ENCODE assay signal across 1 cellular context in the genomic region with DNA sequence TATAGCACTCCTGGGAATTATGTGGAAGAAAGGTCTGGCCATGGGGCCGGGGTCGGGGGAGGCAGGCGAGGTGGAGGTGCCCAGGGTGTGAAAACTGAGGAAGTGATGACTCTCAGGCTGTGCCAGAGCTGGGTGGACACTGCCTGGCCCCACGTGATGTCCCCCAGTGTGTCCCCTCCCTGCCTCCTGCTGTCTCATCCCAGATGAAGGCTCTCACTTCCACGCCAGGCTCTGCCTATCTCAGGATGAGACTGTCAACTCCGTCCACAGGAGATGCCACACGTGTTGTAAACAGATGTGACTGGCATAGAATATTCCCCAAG.
TF ChIP-seq lines count a peak whose summit lies in the region.

No MANE protein-coding gene starts in this region.

TF ChIP-seq in H1, 55 proteins besides CTCF, POLR2A, EP300 and RAD21:
- TF ChIP-seq SRF (IDR thresholded peaks at IDR 0.05; ENCODE audit: low read depth, low read length) (no peak), ZNF274 (IDR thresholded peaks at IDR 0.05; ENCODE audit: borderline replicate concordance, extremely low read depth, low read length) (no peak), POLR2AphosphoS5 (IDR thresholded peaks at IDR 0.05; ENCODE audit: low read depth, low read length) (no peak), HDAC2 (IDR thresholded peaks at IDR 0.05; ENCODE audit: borderline replicate concordance in 1 of 2, low read depth in 2 of 2, low read length in 2 of 2) (no peak), GABPA (IDR thresholded peaks at IDR 0.05; ENCODE audit: borderline replicate concordance, insufficient read depth, low read length) (no peak), NANOG (IDR thresholded peaks at IDR 0.05; ENCODE audit: insufficient read depth, low read depth, low read length, poor library complexity, severe bottlenecking) (no peak), SP1 (IDR thresholded peaks at IDR 0.05; ENCODE audit: low read depth, low read length) (no peak), JUND (IDR thresholded peaks at IDR 0.05; ENCODE audit: low read length) (no peak), SP4 (IDR thresholded peaks at IDR 0.05; ENCODE audit: low read length) (no peak), RBBP5 (IDR thresholded peaks at IDR 0.05; ENCODE audit: borderline replicate concordance, low read depth, low read length) (no peak), JUN (IDR thresholded peaks at IDR 0.05; ENCODE audit: low read depth, low read length) (no peak)
